In the genomic region with DNA sequence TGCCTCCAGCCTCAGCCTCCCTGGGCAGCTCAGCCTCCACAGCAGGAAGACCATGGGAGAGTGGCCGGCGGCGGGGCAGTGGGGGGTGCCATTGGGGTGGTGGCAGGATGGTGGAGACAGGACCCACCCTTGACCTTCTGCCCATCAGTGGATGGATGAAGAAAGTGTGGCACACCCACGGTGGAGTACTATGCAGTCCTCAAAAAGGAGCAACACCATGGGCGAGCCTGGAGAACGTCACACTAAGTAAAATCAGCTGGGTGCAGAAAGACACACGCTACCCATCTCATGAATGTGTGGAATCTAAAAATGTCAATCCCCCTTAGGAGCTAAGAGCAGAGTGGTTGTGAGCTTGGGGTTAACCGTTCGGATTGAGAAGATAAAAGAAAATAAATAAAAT, we compare ENCODE assay signal across 7 cellular contexts.
"Had no signal": no experiment of that assay in that cellular context is flagged by ENCODE, and none has a peak within 500 bp of the region (broad histone marks: within the 10 kb centered on the region; RNA-seq: fewer than 3 reads in every experiment).

No MANE protein-coding gene starts in this region.

- H3K4me1 Mint-ChIP-seq: GM23338 had no signal

- H3K4me2 ChIP-seq: GM23338, KMS-11 had no signal

- H2AFZ ChIP-seq: GM23338 had no signal

- H3K27ac Mint-ChIP-seq: GM23338, HFFc6 had no signal

- DNase-seq: H9, HCEC 1CT, HFFc6, IMR-90, KBM-7 had no signal

- H3K4me3 ChIP-seq: GM23338 had no signal

- H3K27ac ChIP-seq: KMS-11 had no signal

- H3K9me3 Mint-ChIP-seq: GM23338, HFFc6 had no signal

- ATAC-seq: GM23338 had no signal

- H3K4me3 Mint-ChIP-seq: GM23338, H9, HFFc6 had no signal

- H3K9ac ChIP-seq: KMS-11 had no signal
